ENCODE assay signal across 29 cellular contexts in genomic region chr6:157677235-157677634, GRCh38.
"Had no signal": no experiment of that assay in that cellular context is flagged by ENCODE, and none has a peak within 500 bp of the region (broad histone marks: within the 10 kb centered on the region; RNA-seq: fewer than 3 reads in every experiment).

No MANE protein-coding gene starts in this region.

- H3K4me3 ChIP-seq: body of pancreas, colonic mucosa, gastrocnemius medialis, heart left ventricle had no signal

- FAIRE-seq: endometrium, endothelial cell of umbilical vein had no signal

- H3K4me1 ChIP-seq: body of pancreas, colonic mucosa, foreskin keratinocyte, gastrocnemius medialis, heart left ventricle had no signal

- H3K27me3 ChIP-seq: body of pancreas, colonic mucosa, gastrocnemius medialis, heart left ventricle had no signal

- H3K27ac ChIP-seq: body of pancreas, colonic mucosa, foreskin keratinocyte, gastrocnemius medialis, heart left ventricle, WERI-Rb-1 had no signal

- ATAC-seq: activated CD4-positive, CD25-positive, alpha-beta regulatory T cell treated with anti-CD3 and anti-CD28 coated beads, Interleukin-2, amount 50 U/mL, for 24 hours; activated CD8-positive, alpha-beta T cell treated with anti-CD3 and anti-CD28 coated beads for 36 hours; activated T-cell treated with anti-CD3 and anti-CD28 coated beads, Interleukin-2, amount 50 U/mL, for 4 hours; activated T-helper 17 cell treated with anti-CD3 and anti-CD28 coated beads, Interleukin-2, amount 50 U/mL, for 72 hours; body of pancreas; esophagus mucosa; foreskin keratinocyte; gastrocnemius medialis; heart left ventricle had no signal

- DNase-seq: activated B cell treated with CpG ODN at 0.5 μM for 24 hours; activated CD4-positive, alpha-beta T cell treated with anti-CD3 and anti-CD28 coated beads for 48 hours; activated CD4-positive, alpha-beta T cell treated with anti-CD3 and anti-CD28 coated beads, Interleukin-2, amount 50 U/mL, for 1 hour; activated CD4-positive, alpha-beta T cell treated with anti-CD3 and anti-CD28 coated beads, Interleukin-2, amount 50 U/mL, for 48 hours; activated CD8-positive, alpha-beta memory T cell treated with anti-CD3 and anti-CD28 coated beads for 24 hours; activated CD8-positive, alpha-beta T cell treated with anti-CD3 and anti-CD28 coated beads for 36 hours; activated effector memory CD4-positive, alpha-beta T cell treated with Interleukin-2 at 50 U/mL for 16 hours; activated gamma-delta T cell treated with Interleukin-2 at 50 U/mL for 16 hours; activated naive CD4-positive, alpha-beta T cell treated with anti-CD3 and anti-CD28 coated beads, Interleukin-2, amount 50 U/mL, for 16 hours; activated naive CD4-positive, alpha-beta T cell treated with Interleukin-2 at 50 U/mL for 16 hours; activated T-cell treated with anti-CD3 and anti-CD28 coated beads, Interleukin-2, amount 50 U/mL, for 4 hours; amniotic stem cell; anterior cingulate cortex; body of pancreas; caudate nucleus; colonic mucosa; effector CD8-positive, alpha-beta T cell; foreskin keratinocyte; gastrocnemius medialis; glutamatergic neuron; heart left ventricle; hypothalamus; T1000; WERI-Rb-1 had no signal

- H3K36me3 ChIP-seq: colonic mucosa, WERI-Rb-1 had no signal

- H3K9me3 ChIP-seq: body of pancreas, colonic mucosa, gastrocnemius medialis, heart left ventricle had no signal
